Comparison of ENCODE assay signal across 23 cellular contexts in genomic region chr7:38699481-38699880, GRCh38.
A peak's percentile ranks its signal among the peaks of the same experiment; 100 is the strongest.
DNase-seq lines count a peak whose midpoint lies in the region; ATAC-seq and TF ChIP-seq lines count a peak whose summit lies in the region.
"Had no signal": no experiment of that assay in that cellular context is flagged by ENCODE, and none has a peak within 500 bp of the region (broad histone marks: within the 10 kb centered on the region; RNA-seq: fewer than 3 reads in every experiment).

No MANE protein-coding gene starts in this region.

- H3K4me1 ChIP-seq in osteoblast (ENCODE audit: insufficient read depth, low read length): no peaks in the 10 kb centered on the region
- H3K4me1 ChIP-seq: BE2C, right atrium auricular region had no signal

- H3K36me3 Mint-ChIP-seq in HFFc6 (ENCODE audit: low read depth): no peaks in the 10 kb centered on the region
- H3K36me3 Mint-ChIP-seq: immature natural killer cell; stimulated activated effector memory CD8-positive, alpha-beta T cell treated with anti-CD3 and anti-CD28 coated beads, Interleukin-12 subunit alpha, Interleukin-12 subunit beta, amount 100 ng/mL, for 72 hours had no signal

- ATAC-seq in GM19463 (IDR thresholded peaks at IDR 0.05; ENCODE audit: unreplicated experiment) (no peak), GM19397 (IDR thresholded peaks at IDR 0.05; ENCODE audit: unreplicated experiment) (no peak), GM21381 (IDR thresholded peaks at IDR 0.05; ENCODE audit: unreplicated experiment) (no peak)
- ATAC-seq: activated CD4-positive, alpha-beta T cell treated with anti-CD3 and anti-CD28 coated beads for 36 hours; esophagus mucosa; stimulated activated effector memory CD8-positive, alpha-beta T cell treated with anti-CD3 and anti-CD28 coated beads, Interleukin-12 subunit alpha, Interleukin-12 subunit beta, amount 100 ng/mL, for 72 hours had no signal

- H3K27ac ChIP-seq in osteoblast (ENCODE audit: low read depth, low read length): no peak overlapping the region
- H3K27ac ChIP-seq: HL-60, neutrophil, right atrium auricular region, RWPE1, thoracic aorta had no signal

- no peaks in the 10 kb centered on the region for H4K20me1 ChIP-seq in osteoblast (ENCODE audit: insufficient read depth, low read length)

- peaks cover 4% of the 10 kb centered on the region for H3K27me3 ChIP-seq in osteoblast (ENCODE audit: insufficient read depth, low read length)
- H3K27me3 ChIP-seq: neutrophil, right atrium auricular region had no signal

- H2AFZ ChIP-seq in osteoblast (ENCODE audit: low read length): no peak overlapping the region

- no peak overlapping the region for H3K4me3 Mint-ChIP-seq in HFFc6
- H3K4me3 Mint-ChIP-seq: activated CD4-positive, alpha-beta T cell treated with anti-CD3 and anti-CD28 coated beads for 36 hours; IgD-negative memory B cell; immature natural killer cell; stimulated activated effector memory CD8-positive, alpha-beta T cell treated with anti-CD3 and anti-CD28 coated beads, Interleukin-12 subunit alpha, Interleukin-12 subunit beta, amount 100 ng/mL, for 72 hours had no signal

- H3K4me3 ChIP-seq in cardiac fibroblast (replicated peaks in 1 of 2; ENCODE audit: low read depth in 2 of 2, low read length in 2 of 2) (no peak overlapping the region), osteoblast (ENCODE audit: insufficient read depth, low read length) (no peak overlapping the region)
- H3K4me3 ChIP-seq: right atrium auricular region, thoracic aorta had no signal

- no peaks in the 10 kb centered on the region for H3K9me3 Mint-ChIP-seq in HFFc6
- H3K9me3 Mint-ChIP-seq: stimulated activated effector memory CD8-positive, alpha-beta T cell treated with anti-CD3 and anti-CD28 coated beads, Interleukin-12 subunit alpha, Interleukin-12 subunit beta, amount 100 ng/mL, for 72 hours had no signal

- H3K27me3 Mint-ChIP-seq in HFFc6 (ENCODE audit: insufficient read depth): peaks cover 5% of the 10 kb centered on the region

- no peak overlapping the region for H3K4me2 ChIP-seq in osteoblast (ENCODE audit: insufficient read depth, low read length)

- no peaks in the 10 kb centered on the region for H3K36me3 ChIP-seq in osteoblast (ENCODE audit: insufficient read depth, low read length)
- H3K36me3 ChIP-seq: BE2C, neutrophil, right atrium auricular region, thoracic aorta had no signal

- peaks cover 14% of the 10 kb centered on the region; the same call in 1 of the 2 replicates for H3K4me1 Mint-ChIP-seq in HFFc6 (ENCODE audit: low read depth)
- H3K4me1 Mint-ChIP-seq: activated CD4-positive, alpha-beta T cell treated with anti-CD3 and anti-CD28 coated beads for 36 hours; immature natural killer cell; stimulated activated effector memory CD8-positive, alpha-beta T cell treated with anti-CD3 and anti-CD28 coated beads, Interleukin-12 subunit alpha, Interleukin-12 subunit beta, amount 100 ng/mL, for 72 hours had no signal

- H3K27ac Mint-ChIP-seq in HFFc6: no peak overlapping the region
- H3K27ac Mint-ChIP-seq: activated CD4-positive, alpha-beta T cell treated with anti-CD3 and anti-CD28 coated beads for 36 hours; IgD-negative memory B cell; immature natural killer cell; stimulated activated effector memory CD8-positive, alpha-beta T cell treated with anti-CD3 and anti-CD28 coated beads, Interleukin-12 subunit alpha, Interleukin-12 subunit beta, amount 100 ng/mL, for 72 hours had no signal

- no peaks in the 10 kb centered on the region for H3K79me2 ChIP-seq in osteoblast (ENCODE audit: insufficient read depth, low read length)

- TF ChIP-seq CTCF in AG09319 (IDR thresholded peaks at IDR 0.05; ENCODE audit: low read depth, low read length): no peak
- no peak for TF ChIP-seq CTCF in HFFc6 (IDR thresholded peaks at IDR 0.05)
- no peak for TF ChIP-seq CTCF in cardiac fibroblast (IDR thresholded peaks at IDR 0.05; ENCODE audit: low read depth, low read length)
- no peak for TF ChIP-seq CTCF in osteoblast (IDR thresholded peaks at IDR 0.05; ENCODE audit: extremely low read depth, low read depth, low read length)

- DNase-seq in AG09319 (ENCODE audit: extremely low read depth, low read depth) (peak; percentile 32), HFFc6 (peak; percentile 8), cardiac fibroblast (ENCODE audit: low read depth in 2 of 2) (peak; percentile 62 to 66), osteoblast (ENCODE audit: insufficient read length, low spot score, missing footprints) (peak; percentile 42), GDM1 (lab: John Stamatoyannopoulos, UW) (no peak)
- DNase-seq: activated CD4-positive, alpha-beta T cell treated with anti-CD3 and anti-CD28 coated beads for 36 hours; BE2C; central memory CD4-positive, alpha-beta T cell; effector CD4-positive, alpha-beta T cell; immature natural killer cell; NCI-H187; NCI-H226 had no signal

- H3K9me3 ChIP-seq in osteoblast (ENCODE audit: low read depth, low read length): no peaks in the 10 kb centered on the region
- H3K9me3 ChIP-seq: BE2C, neutrophil, right atrium auricular region, thoracic aorta had no signal
